Comparison of ENCODE assay signal across 21 cellular contexts in the genomic region with DNA sequence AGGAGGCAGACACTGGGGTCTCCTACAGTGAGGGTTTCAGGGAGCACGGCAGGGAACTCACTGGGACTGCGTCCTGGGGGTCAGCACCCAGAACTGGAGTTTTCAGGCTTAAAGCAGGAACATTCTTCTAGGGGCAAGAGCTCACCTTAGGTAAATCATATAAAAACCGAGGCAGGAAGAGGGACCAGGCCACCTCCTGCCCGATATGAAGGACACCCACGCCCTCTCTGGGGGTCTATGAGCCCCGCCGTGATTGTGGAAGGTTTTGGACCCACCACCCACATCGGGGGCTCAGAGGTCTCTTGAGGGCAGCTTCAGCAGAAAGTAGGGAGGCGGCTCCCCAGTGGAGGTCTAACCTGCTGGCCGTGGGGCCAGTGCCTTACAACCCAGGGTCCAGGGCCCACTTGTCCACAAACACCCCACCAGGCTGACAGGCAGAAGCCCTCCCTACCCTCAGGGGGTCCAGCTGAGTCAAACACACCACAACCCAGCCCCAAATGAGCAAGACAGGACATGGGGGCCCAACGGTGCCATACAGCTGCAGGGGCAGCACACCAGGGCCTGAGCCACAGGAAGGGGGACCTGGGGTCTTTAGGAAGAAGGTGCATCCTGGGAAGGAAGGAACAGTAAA. TPM values are rescaled to one million over a fixed set of nuclear protein-coding genes. Genes with fewer than 3 reads are reported as not detected.
DNase-seq lines count a peak whose midpoint lies in the region; ATAC-seq and TF ChIP-seq lines count a peak whose summit lies in the region.
"Had no signal": no experiment of that assay in that cellular context is flagged by ENCODE, and none has a peak within 500 bp of the region (broad histone marks: within the 10 kb centered on the region; RNA-seq: fewer than 3 reads in every experiment).

No MANE protein-coding gene starts in this region.

- H3K4me3 ChIP-seq in H7 (ENCODE audit: insufficient read depth, low read depth, low read length) (no peak overlapping the region), left lung (no peak overlapping the region), thyroid gland (replicated peaks in 1 of 3) (no peak overlapping the region)
- H3K4me3 ChIP-seq in effector memory CD4-positive, alpha-beta T cell (ENCODE audit: insufficient read depth, low read depth, low read length, poor library complexity, severe bottlenecking): no peak overlapping the region
- H3K4me3 ChIP-seq: heart left ventricle had no signal

- H3K36me3 Mint-ChIP-seq in activated T-cell treated with anti-CD3 and anti-CD28 coated beads, Interleukin-2, amount 50 U/mL, for 4 hours (ENCODE audit: insufficient read depth): no peaks in the 10 kb centered on the region

- H3K9me3 ChIP-seq in left lung: no peaks in the 10 kb centered on the region
- no peaks in the 10 kb centered on the region for H3K9me3 ChIP-seq in thyroid gland
- no peaks in the 10 kb centered on the region for H3K9me3 ChIP-seq in effector memory CD4-positive, alpha-beta T cell (ENCODE audit: control insufficient read depth, low read length)
- H3K9me3 ChIP-seq: Caco-2 had no signal

- peaks cover 2% of the 10 kb centered on the region for H3K9me3 Mint-ChIP-seq in activated T-cell treated with anti-CD3 and anti-CD28 coated beads, Interleukin-2, amount 50 U/mL, for 4 hours

- no peak overlapping the region for H3K27ac ChIP-seq in left lung
- no peak overlapping the region for H3K27ac ChIP-seq in thyroid gland
- H3K27ac ChIP-seq in effector memory CD4-positive, alpha-beta T cell (ENCODE audit: insufficient read depth, low read length, poor library complexity, severe bottlenecking): no peak overlapping the region
- H3K27ac ChIP-seq: heart left ventricle had no signal

- H3K36me3 ChIP-seq in H7 (replicated peaks; ENCODE audit: control insufficient read depth, insufficient read depth, low read length): no peaks in the 10 kb centered on the region
- H3K36me3 ChIP-seq in left lung: no peaks in the 10 kb centered on the region
- no peaks in the 10 kb centered on the region for H3K36me3 ChIP-seq in thyroid gland
- H3K36me3 ChIP-seq in effector memory CD4-positive, alpha-beta T cell (ENCODE audit: control insufficient read depth, insufficient read depth, low read length): no peaks in the 10 kb centered on the region
- H3K36me3 ChIP-seq: heart left ventricle had no signal

- peak; percentile 4 for DNase-seq in activated T-cell treated with anti-CD3 and anti-CD28 coated beads, Interleukin-2, amount 50 U/mL, for 4 hours
- DNase-seq in activated T-cell treated with anti-CD3 and anti-CD28 coated beads for 4 hours: no peak
- peak; percentile 31 for DNase-seq in H7
- peak; percentile 27 to 61 for DNase-seq in left lung
- peak; percentile 11 for DNase-seq in stimulated activated CD8-positive, alpha-beta memory T cell treated with anti-CD3 and anti-CD28 coated beads, Interleukin-4, amount 100 ng/mL, for 48 hours
- no peak for DNase-seq in thyroid gland
- DNase-seq in effector memory CD4-positive, alpha-beta T cell: no peak
- DNase-seq: activated CD4-positive, alpha-beta T cell treated with anti-CD3 and anti-CD28 coated beads for 1 hour; amygdala; Caco-2; dermis blood vessel endothelial cell; DND-41; Karpas-422; NCI-H1694 treated with DMSO at 0.1 percent for 48 hours; stimulated activated CD4-positive, alpha-beta T cell treated with anti-CD3 and anti-CD28 coated beads, Interleukin-4, amount 100 ng/mL, for 24 hours; stimulated activated naive CD8-positive, alpha-beta T cell treated with anti-CD3 and anti-CD28 coated beads, Interleukin-15, Interleukin-2, amounts not matched to agents 100 U/mL and 50 U/mL, for 24 hours had no signal

- intact Hi-C loops in left lung (cut with DNase I) (no loop called here), thyroid gland (cut with DNase I) (no loop called here)

- no peak for ATAC-seq in activated T-cell treated with anti-CD3 and anti-CD28 coated beads, Interleukin-2, amount 50 U/mL, for 4 hours
- ATAC-seq in left lung (no peak), HG03108 (IDR thresholded peaks at IDR 0.05; ENCODE audit: unreplicated experiment) (no peak)
- ATAC-seq: heart left ventricle; stimulated activated naive CD8-positive, alpha-beta T cell treated with anti-CD3 and anti-CD28 coated beads, Interleukin-15, Interleukin-2, amounts not matched to agents 100 U/mL and 50 U/mL, for 24 hours had no signal

- no peak for TF ChIP-seq POLR2A in thyroid gland (IDR thresholded peaks at IDR 0.05)

- peaks cover 4% of the 10 kb centered on the region for H3K27me3 Mint-ChIP-seq in activated T-cell treated with anti-CD3 and anti-CD28 coated beads, Interleukin-2, amount 50 U/mL, for 4 hours (ENCODE audit: low read depth)

- H3K4me3 Mint-ChIP-seq in activated T-cell treated with anti-CD3 and anti-CD28 coated beads, Interleukin-2, amount 50 U/mL, for 4 hours: no peak overlapping the region

- H3K4me1 ChIP-seq in left lung (no peaks in the 10 kb centered on the region), thyroid gland (no peaks in the 10 kb centered on the region)
- no peaks in the 10 kb centered on the region for H3K4me1 ChIP-seq in effector memory CD4-positive, alpha-beta T cell (ENCODE audit: control insufficient read depth, insufficient read depth, low read length, poor library complexity, severe bottlenecking)
- H3K4me1 ChIP-seq: Caco-2 had no signal

- WGBS in thyroid gland, 2 donors: 88 to 92% methylated on average over 9 to 11 of the region's 11 CpGs

- no peak for TF ChIP-seq CTCF in left lung (IDR thresholded peaks at IDR 0.05)
- TF ChIP-seq CTCF in thyroid gland (IDR thresholded peaks at IDR 0.05): no peak

- no peaks in the 10 kb centered on the region for H3K27me3 ChIP-seq in H7 (ENCODE audit: control insufficient read depth, insufficient read depth, low read length)
- H3K27me3 ChIP-seq in left lung: no peaks in the 10 kb centered on the region
- H3K27me3 ChIP-seq in thyroid gland: no peaks in the 10 kb centered on the region
- no peaks in the 10 kb centered on the region for H3K27me3 ChIP-seq in effector memory CD4-positive, alpha-beta T cell (replicated peaks; ENCODE audit: control insufficient read depth, insufficient read depth, low read length, poor library complexity, severe bottlenecking)

- H3K4me1 Mint-ChIP-seq in activated T-cell treated with anti-CD3 and anti-CD28 coated beads, Interleukin-2, amount 50 U/mL, for 4 hours (ENCODE audit: low read depth): no peaks in the 10 kb centered on the region

RNA-seq across cellular contexts. Expression of a gene that starts 25.3 kb away (rescaled TPM):
- not detected for total RNA-seq in activated T-cell treated with anti-CD3 and anti-CD28 coated beads, Interleukin-2, amount 50 U/mL, for 4 hours
- total RNA-seq in H7 (2014; rRNA removed; shearing (Covaris generic)): 0.38 TPM in 1 of 2 replicates, not detected in the other
- total RNA-seq in left lung (1 to 10 TPM in 1 of 2 donors, under 1 TPM in 1; 0.32 to 2.3 TPM), thyroid gland (not detected)
- total RNA-seq: A673, bronchial epithelial cell, Caco-2, dermis blood vessel endothelial cell, heart left ventricle, urinary bladder had no signal

RNA-seq across cellular contexts. Expression of a gene that starts 35.5 kb away (rescaled TPM):
- not detected for total RNA-seq in activated T-cell treated with anti-CD3 and anti-CD28 coated beads, Interleukin-2, amount 50 U/mL, for 4 hours
- total RNA-seq in H7 (2014; rRNA removed; shearing (Covaris generic)): not detected in 2 replicates
- 10 to 100 TPM; 20.6 to 35.7 TPM for total RNA-seq in left lung
- total RNA-seq in thyroid gland: under 1 TPM in 2 of 4 donors, not detected in 2; 0.33 to 0.81 TPM
- total RNA-seq: A673, dermis blood vessel endothelial cell had no signal

Comparison
In these comparisons a context has a peak if more than half of its experiments do, and no peak if none do; other contexts are left out.
1. DNase-seq: peak in activated T-cell treated with anti-CD3 and anti-CD28 coated beads, Interleukin-2, amount 50 U/mL, for 4 hours (single experiment), H7 (single experiment), left lung (2 of 2) and stimulated activated CD8-positive, alpha-beta memory T cell treated with anti-CD3 and anti-CD28 coated beads, Interleukin-4, amount 100 ng/mL, for 48 hours (single experiment); none in activated T-cell treated with anti-CD3 and anti-CD28 coated beads for 4 hours (single experiment), thyroid gland (0 of 2) and effector memory CD4-positive, alpha-beta T cell (0 of 3).
2. RNA of a gene that starts 35.5 kb away (total RNA-seq): 20.6 to 35.7 TPM in left lung; 0.33 to 0.81 TPM in thyroid gland, not detected in activated T-cell treated with anti-CD3 and anti-CD28 coated beads, Interleukin-2, amount 50 U/mL, for 4 hours and not detected in H7; every median in the first group is over 10 times any median in the second.